ENCODE assay signal across 1 cellular context in the genomic region with DNA sequence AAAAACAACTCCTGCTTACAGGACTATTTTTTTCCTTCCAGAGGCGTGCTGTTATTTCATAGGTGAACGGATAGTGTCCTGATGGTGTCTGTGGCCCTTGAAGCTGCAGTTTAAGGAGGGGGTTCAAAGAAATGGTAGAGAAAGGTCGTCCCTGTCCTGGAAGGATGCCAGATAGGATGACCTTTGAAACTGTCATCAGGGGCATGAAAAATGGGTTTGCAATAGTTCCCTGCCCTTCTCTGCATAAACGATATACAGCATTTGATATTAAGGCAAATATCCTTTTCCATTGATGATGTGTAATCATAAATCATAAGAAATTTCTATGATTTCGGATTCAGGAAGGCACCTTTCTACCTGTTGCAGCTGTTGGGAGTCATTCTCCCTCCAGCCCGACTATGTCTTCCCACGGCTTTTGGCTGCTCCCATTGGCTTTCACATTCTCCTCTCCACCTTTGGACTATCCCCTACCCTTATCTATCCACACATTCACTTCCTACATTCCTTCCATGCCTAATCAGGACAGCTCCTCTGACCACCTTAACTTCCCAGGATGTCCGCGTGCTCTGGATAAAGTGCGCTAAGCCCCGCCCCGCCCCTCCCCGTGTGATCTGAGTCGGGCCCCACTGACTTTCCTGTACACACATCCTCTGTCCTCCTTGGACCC.
A peak's percentile ranks its signal among the peaks of the same experiment; 100 is the strongest.
TF ChIP-seq lines count a peak whose summit lies in the region.

No MANE protein-coding gene starts in this region.

TF ChIP-seq in HepG2, 621 proteins besides CTCF, POLR2A, EP300 and RAD21 (continued from another document and continues in another):
- TF ChIP-seq, protein P1, sequence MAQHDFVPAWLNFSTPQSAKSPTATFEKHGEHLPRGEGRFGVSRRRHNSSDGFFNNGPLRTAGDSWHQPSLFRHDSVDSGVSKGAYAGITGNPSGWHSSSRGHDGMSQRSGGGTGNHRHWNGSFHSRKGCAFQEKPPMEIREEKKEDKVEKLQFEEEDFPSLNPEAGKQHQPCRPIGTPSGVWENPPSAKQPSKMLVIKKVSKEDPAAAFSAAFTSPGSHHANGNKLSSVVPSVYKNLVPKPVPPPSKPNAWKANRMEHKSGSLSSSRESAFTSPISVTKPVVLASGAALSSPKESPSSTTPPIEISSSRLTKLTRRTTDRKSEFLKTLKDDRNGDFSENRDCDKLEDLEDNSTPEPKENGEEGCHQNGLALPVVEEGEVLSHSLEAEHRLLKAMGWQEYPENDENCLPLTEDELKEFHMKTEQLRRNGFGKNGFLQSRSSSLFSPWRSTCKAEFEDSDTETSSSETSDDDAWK (CRISPR knock-in tag; IDR thresholded peaks at IDR 0.05) = no peak
- TF ChIP-seq MEIS2 (CRISPR knock-in tag; IDR thresholded peaks at IDR 0.05) = 0 out of 2 replicates have a peak, but pooled peaks have one; percentile 40
- TF ChIP-seq ETV6 (CRISPR knock-in tag; conservative IDR thresholded peaks at IDR 0.05) = no peak
- no peak for TF ChIP-seq ZNF746 (CRISPR knock-in tag; IDR thresholded peaks at IDR 0.05)
- TF ChIP-seq ZNF256 (CRISPR knock-in tag; conservative IDR thresholded peaks at IDR 0.05) = no peak
- no peak for TF ChIP-seq ZNF615 (CRISPR knock-in tag; IDR thresholded peaks at IDR 0.05; ENCODE audit: borderline replicate concordance)
- no peak for TF ChIP-seq HNRNPUL1 (IDR thresholded peaks at IDR 0.05; ENCODE audit: low read depth, low read length)
- TF ChIP-seq KLF13 (CRISPR knock-in tag; IDR thresholded peaks at IDR 0.05) = no peak
- peak; percentile 53; the same call in 1 of the 2 replicates for TF ChIP-seq HNF4G (IDR thresholded peaks at IDR 0.05; ENCODE audit: borderline replicate concordance, low read depth, low read length)
- no peak for TF ChIP-seq HNF4G (CRISPR knock-in tag; IDR thresholded peaks at IDR 0.05; ENCODE audit: borderline replicate concordance, low read depth)
- TF ChIP-seq, protein P2, sequence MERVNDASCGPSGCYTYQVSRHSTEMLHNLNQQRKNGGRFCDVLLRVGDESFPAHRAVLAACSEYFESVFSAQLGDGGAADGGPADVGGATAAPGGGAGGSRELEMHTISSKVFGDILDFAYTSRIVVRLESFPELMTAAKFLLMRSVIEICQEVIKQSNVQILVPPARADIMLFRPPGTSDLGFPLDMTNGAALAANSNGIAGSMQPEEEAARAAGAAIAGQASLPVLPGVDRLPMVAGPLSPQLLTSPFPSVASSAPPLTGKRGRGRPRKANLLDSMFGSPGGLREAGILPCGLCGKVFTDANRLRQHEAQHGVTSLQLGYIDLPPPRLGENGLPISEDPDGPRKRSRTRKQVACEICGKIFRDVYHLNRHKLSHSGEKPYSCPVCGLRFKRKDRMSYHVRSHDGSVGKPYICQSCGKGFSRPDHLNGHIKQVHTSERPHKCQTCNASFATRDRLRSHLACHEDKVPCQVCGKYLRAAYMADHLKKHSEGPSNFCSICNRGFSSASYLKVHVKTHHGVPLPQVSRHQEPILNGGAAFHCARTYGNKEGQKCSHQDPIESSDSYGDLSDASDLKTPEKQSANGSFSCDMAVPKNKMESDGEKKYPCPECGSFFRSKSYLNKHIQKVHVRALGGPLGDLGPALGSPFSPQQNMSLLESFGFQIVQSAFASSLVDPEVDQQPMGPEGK (CRISPR knock-in tag; IDR thresholded peaks at IDR 0.05) = peak; percentile 46
- TF ChIP-seq ZNF614 (CRISPR knock-in tag; IDR thresholded peaks at IDR 0.05; ENCODE audit: borderline replicate concordance) = no peak
- TF ChIP-seq, protein P3, sequence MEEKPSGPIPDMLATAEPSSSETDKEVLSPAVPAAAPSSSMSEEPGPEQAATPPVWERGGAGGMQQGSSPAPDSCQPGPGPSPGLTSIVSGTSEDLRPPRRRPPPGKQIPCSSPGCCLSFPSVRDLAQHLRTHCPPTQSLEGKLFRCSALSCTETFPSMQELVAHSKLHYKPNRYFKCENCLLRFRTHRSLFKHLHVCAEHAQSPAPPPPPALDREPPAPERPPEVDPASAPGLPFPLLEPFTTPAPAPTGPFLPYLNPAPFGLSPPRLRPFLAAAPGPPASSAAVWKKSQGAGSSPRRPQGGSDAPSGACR (CRISPR knock-in tag; IDR thresholded peaks at IDR 0.05) = no peak
- TF ChIP-seq, protein P4, sequence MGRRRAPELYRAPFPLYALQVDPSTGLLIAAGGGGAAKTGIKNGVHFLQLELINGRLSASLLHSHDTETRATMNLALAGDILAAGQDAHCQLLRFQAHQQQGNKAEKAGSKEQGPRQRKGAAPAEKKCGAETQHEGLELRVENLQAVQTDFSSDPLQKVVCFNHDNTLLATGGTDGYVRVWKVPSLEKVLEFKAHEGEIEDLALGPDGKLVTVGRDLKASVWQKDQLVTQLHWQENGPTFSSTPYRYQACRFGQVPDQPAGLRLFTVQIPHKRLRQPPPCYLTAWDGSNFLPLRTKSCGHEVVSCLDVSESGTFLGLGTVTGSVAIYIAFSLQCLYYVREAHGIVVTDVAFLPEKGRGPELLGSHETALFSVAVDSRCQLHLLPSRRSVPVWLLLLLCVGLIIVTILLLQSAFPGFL (CRISPR knock-in tag; IDR thresholded peaks at IDR 0.05) = no peak
- no peak for TF ChIP-seq SMAD9 (CRISPR knock-in tag; IDR thresholded peaks at IDR 0.05)
- no peak for TF ChIP-seq ZNF891 (CRISPR knock-in tag; IDR thresholded peaks at IDR 0.05)
- TF ChIP-seq MYNN (CRISPR knock-in tag; IDR thresholded peaks at IDR 0.05; ENCODE audit: low read depth) = no peak
- TF ChIP-seq GATAD1 (CRISPR knock-in tag; IDR thresholded peaks at IDR 0.05) = no peak
- TF ChIP-seq RBFOX2 (IDR thresholded peaks at IDR 0.05; ENCODE audit: low read depth, low read length) = no peak
- no peak for TF ChIP-seq SKI (IDR thresholded peaks at IDR 0.05; ENCODE audit: partially characterized antibody)
- TF ChIP-seq SRSF4 (IDR thresholded peaks at IDR 0.05; ENCODE audit: low read depth, low read length, poor library complexity, severe bottlenecking) = no peak
- TF ChIP-seq ZSCAN12 (CRISPR knock-in tag; IDR thresholded peaks at IDR 0.05) = no peak
- no peak for TF ChIP-seq DR1 (CRISPR knock-in tag; IDR thresholded peaks at IDR 0.05)
- TF ChIP-seq MED8 (CRISPR knock-in tag; IDR thresholded peaks at IDR 0.05; ENCODE audit: insufficient replicate concordance) = no peak
- no peak for TF ChIP-seq ZFX (CRISPR knock-in tag; IDR thresholded peaks at IDR 0.05; ENCODE audit: low read depth)
- TF ChIP-seq SSRP1 (CRISPR knock-in tag; IDR thresholded peaks at IDR 0.05) = no peak
- TF ChIP-seq NFE2L2 (IDR thresholded peaks at IDR 0.05; ENCODE audit: low read length) = no peak
- peak; percentile 72 for TF ChIP-seq ELF3 (CRISPR knock-in tag; IDR thresholded peaks at IDR 0.05)
- no peak for TF ChIP-seq KLF15 (CRISPR knock-in tag; IDR thresholded peaks at IDR 0.05; ENCODE audit: borderline replicate concordance)
- no peak for TF ChIP-seq SP2 (CRISPR knock-in tag; IDR thresholded peaks at IDR 0.05)
- TF ChIP-seq ZFP36L1 (CRISPR knock-in tag; IDR thresholded peaks at IDR 0.05) = no peak
- no peak for TF ChIP-seq BRD4 (CRISPR knock-in tag; IDR thresholded peaks at IDR 0.05)
- TF ChIP-seq, protein P5, sequence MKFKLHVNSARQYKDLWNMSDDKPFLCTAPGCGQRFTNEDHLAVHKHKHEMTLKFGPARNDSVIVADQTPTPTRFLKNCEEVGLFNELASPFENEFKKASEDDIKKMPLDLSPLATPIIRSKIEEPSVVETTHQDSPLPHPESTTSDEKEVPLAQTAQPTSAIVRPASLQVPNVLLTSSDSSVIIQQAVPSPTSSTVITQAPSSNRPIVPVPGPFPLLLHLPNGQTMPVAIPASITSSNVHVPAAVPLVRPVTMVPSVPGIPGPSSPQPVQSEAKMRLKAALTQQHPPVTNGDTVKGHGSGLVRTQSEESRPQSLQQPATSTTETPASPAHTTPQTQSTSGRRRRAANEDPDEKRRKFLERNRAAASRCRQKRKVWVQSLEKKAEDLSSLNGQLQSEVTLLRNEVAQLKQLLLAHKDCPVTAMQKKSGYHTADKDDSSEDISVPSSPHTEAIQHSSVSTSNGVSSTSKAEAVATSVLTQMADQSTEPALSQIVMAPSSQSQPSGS (CRISPR knock-in tag; IDR thresholded peaks at IDR 0.05) = no peak
- peak; percentile 36; the same call in 1 of the 2 replicates for TF ChIP-seq GATAD2A (CRISPR knock-in tag; IDR thresholded peaks at IDR 0.05)
- no peak for TF ChIP-seq ZBTB3 (CRISPR knock-in tag; IDR thresholded peaks at IDR 0.05; ENCODE audit: borderline replicate concordance, low read depth)
- TF ChIP-seq CREB1 (IDR thresholded peaks at IDR 0.05) = no peak
- TF ChIP-seq CREB1 (CRISPR knock-in tag; IDR thresholded peaks at IDR 0.05) = peak; percentile 25; the same call in 1 of the 2 replicates
- TF ChIP-seq POLR2AphosphoS5 (IDR thresholded peaks at IDR 0.05; ENCODE audit: low read depth, low read length) = no peak
- TF ChIP-seq, protein P6, sequence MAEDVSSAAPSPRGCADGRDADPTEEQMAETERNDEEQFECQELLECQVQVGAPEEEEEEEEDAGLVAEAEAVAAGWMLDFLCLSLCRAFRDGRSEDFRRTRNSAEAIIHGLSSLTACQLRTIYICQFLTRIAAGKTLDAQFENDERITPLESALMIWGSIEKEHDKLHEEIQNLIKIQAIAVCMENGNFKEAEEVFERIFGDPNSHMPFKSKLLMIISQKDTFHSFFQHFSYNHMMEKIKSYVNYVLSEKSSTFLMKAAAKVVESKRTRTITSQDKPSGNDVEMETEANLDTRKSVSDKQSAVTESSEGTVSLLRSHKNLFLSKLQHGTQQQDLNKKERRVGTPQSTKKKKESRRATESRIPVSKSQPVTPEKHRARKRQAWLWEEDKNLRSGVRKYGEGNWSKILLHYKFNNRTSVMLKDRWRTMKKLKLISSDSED (CRISPR knock-in tag; IDR thresholded peaks at IDR 0.05) = no peak
- TF ChIP-seq AKAP8 (CRISPR knock-in tag; IDR thresholded peaks at IDR 0.05) = no peak
- TF ChIP-seq ZNF441 (CRISPR knock-in tag; IDR thresholded peaks at IDR 0.05; ENCODE audit: borderline replicate concordance) = no peak
- TF ChIP-seq, protein P7, sequence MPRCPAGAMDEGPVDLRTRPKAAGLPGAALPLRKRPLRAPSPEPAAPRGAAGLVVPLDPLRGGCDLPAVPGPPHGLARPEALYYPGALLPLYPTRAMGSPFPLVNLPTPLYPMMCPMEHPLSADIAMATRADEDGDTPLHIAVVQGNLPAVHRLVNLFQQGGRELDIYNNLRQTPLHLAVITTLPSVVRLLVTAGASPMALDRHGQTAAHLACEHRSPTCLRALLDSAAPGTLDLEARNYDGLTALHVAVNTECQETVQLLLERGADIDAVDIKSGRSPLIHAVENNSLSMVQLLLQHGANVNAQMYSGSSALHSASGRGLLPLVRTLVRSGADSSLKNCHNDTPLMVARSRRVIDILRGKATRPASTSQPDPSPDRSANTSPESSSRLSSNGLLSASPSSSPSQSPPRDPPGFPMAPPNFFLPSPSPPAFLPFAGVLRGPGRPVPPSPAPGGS (CRISPR knock-in tag; IDR thresholded peaks at IDR 0.05) = no peak
- no peak for TF ChIP-seq CBFB (CRISPR knock-in tag; IDR thresholded peaks at IDR 0.05)
- no peak for TF ChIP-seq KDM5B (CRISPR knock-in tag; IDR thresholded peaks at IDR 0.05; ENCODE audit: borderline replicate concordance)
- TF ChIP-seq ZNF607 (CRISPR knock-in tag; IDR thresholded peaks at IDR 0.05; ENCODE audit: borderline replicate concordance) = no peak
- no peak for TF ChIP-seq ZNF432 (CRISPR knock-in tag; IDR thresholded peaks at IDR 0.05; ENCODE audit: borderline replicate concordance)
- peak; percentile 64 for TF ChIP-seq ASH2L (IDR thresholded peaks at IDR 0.05; ENCODE audit: insufficient read length, low read depth, low read length)
- no peak for TF ChIP-seq NR2F1 (CRISPR knock-in tag; IDR thresholded peaks at IDR 0.05)
- TF ChIP-seq ZSCAN21 (CRISPR knock-in tag; IDR thresholded peaks at IDR 0.05; ENCODE audit: borderline replicate concordance) = no peak
- no peak for TF ChIP-seq ZNF205 (CRISPR knock-in tag; IDR thresholded peaks at IDR 0.05)
- TF ChIP-seq ZNF720 (CRISPR knock-in tag; IDR thresholded peaks at IDR 0.05) = no peak
- no peak for TF ChIP-seq LCORL (IDR thresholded peaks at IDR 0.05)
- no peak for TF ChIP-seq LCORL (CRISPR knock-in tag; IDR thresholded peaks at IDR 0.05)
- TF ChIP-seq, protein P8, sequence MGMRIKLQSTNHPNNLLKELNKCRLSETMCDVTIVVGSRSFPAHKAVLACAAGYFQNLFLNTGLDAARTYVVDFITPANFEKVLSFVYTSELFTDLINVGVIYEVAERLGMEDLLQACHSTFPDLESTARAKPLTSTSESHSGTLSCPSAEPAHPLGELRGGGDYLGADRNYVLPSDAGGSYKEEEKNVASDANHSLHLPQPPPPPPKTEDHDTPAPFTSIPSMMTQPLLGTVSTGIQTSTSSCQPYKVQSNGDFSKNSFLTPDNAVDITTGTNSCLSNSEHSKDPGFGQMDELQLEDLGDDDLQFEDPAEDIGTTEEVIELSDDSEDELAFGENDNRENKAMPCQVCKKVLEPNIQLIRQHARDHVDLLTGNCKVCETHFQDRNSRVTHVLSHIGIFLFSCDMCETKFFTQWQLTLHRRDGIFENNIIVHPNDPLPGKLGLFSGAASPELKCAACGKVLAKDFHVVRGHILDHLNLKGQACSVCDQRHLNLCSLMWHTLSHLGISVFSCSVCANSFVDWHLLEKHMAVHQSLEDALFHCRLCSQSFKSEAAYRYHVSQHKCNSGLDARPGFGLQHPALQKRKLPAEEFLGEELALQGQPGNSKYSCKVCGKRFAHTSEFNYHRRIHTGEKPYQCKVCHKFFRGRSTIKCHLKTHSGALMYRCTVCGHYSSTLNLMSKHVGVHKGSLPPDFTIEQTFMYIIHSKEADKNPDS (CRISPR knock-in tag; IDR thresholded peaks at IDR 0.05) = no peak
- TF ChIP-seq KDM1A (CRISPR knock-in tag; IDR thresholded peaks at IDR 0.05) = no peak
- TF ChIP-seq MIER3 (CRISPR knock-in tag; IDR thresholded peaks at IDR 0.05; ENCODE audit: borderline replicate concordance) = 0 out of 2 replicates have a peak, but pooled peaks have one; percentile 23
- TF ChIP-seq RARG (CRISPR knock-in tag; IDR thresholded peaks at IDR 0.05; ENCODE audit: low read depth) = no peak
- no peak for TF ChIP-seq MATR3 (CRISPR knock-in tag; IDR thresholded peaks at IDR 0.05)
- TF ChIP-seq, protein P9, sequence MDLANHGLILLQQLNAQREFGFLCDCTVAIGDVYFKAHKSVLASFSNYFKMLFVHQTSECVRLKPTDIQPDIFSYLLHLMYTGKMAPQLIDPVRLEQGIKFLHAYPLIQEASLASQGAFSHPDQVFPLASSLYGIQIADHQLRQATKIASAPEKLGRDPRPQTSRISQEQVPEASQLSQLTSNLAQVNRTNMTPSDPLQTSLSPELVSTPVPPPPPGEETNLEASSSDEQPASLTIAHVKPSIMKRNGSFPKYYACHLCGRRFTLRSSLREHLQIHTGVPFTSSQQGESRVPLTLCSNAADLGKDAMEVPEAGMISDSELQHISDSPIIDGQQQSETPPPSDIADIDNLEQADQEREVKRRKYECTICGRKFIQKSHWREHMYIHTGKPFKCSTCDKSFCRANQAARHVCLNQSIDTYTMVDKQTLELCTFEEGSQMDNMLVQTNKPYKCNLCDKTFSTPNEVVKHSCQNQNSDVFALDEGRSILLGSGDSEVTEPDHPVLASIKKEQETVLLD (CRISPR knock-in tag; IDR thresholded peaks at IDR 0.05; ENCODE audit: low read depth) = no peak
- TF ChIP-seq WIZ (CRISPR knock-in tag; IDR thresholded peaks at IDR 0.05) = no peak
- TF ChIP-seq CCDC6 (CRISPR knock-in tag; IDR thresholded peaks at IDR 0.05) = no peak
- TF ChIP-seq ZNF781 (CRISPR knock-in tag; IDR thresholded peaks at IDR 0.05; ENCODE audit: borderline replicate concordance, not compliant biosample characterization) = no peak
- TF ChIP-seq FOXM1 (CRISPR knock-in tag; IDR thresholded peaks at IDR 0.05) = no peak
- no peak for TF ChIP-seq ZNF251 (CRISPR knock-in tag; IDR thresholded peaks at IDR 0.05)
- TF ChIP-seq ARHGAP35 (CRISPR knock-in tag; IDR thresholded peaks at IDR 0.05; ENCODE audit: borderline replicate concordance) = no peak
- no peak for TF ChIP-seq DNMT3B (CRISPR knock-in tag; conservative IDR thresholded peaks at IDR 0.05)
- TF ChIP-seq ERF (CRISPR knock-in tag; IDR thresholded peaks at IDR 0.05) = peak; percentile 50; the same call in 1 of the 2 replicates
- TF ChIP-seq HOXD1 (CRISPR knock-in tag; IDR thresholded peaks at IDR 0.05) = no peak
